ENCODE assay signal across 22 cellular contexts in the genomic region with DNA sequence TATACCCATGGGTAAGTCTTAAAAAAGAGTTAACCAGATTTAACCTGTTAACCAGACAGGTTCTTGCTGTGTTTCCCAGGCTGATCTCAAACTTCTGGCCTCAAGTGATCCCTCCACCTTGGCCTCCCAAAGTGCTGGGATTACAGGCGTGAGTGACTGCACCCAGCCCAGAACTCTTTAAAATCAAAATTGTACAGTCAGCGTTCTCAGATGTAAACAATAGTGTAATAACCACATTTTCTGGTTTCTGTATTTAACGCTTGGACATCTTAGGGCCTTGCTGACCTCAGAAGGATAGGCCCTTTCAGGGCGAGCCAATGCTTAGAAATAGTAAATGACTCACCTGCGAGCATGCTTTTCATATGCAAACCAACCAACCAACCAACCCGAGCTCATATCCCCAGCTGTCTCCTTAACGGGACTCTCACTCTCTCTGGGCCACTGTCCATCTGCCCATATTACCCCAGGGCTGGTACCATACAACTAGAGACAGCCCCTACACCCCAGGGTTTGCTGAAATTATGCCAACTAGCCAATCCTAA.
A peak's percentile ranks its signal among the peaks of the same experiment; 100 is the strongest.
DNase-seq lines count a peak whose midpoint lies in the region; ATAC-seq, FAIRE-seq and TF ChIP-seq lines count a peak whose summit lies in the region.
"Had no signal": no experiment of that assay in that cellular context is flagged by ENCODE, and none has a peak within 500 bp of the region (broad histone marks: within the 10 kb centered on the region; RNA-seq: fewer than 3 reads in every experiment).

No MANE protein-coding gene starts in this region.

- H3K9me3 Mint-ChIP-seq in WTC11, result 0 out of 2 replicates have a peak, but pooled peaks cover 3% of the 10 kb centered on the region
- no peaks in the 10 kb centered on the region for H3K9me3 Mint-ChIP-seq in CD8-positive, alpha-beta T cell

- no peak overlapping the region for H3K4me3 Mint-ChIP-seq in WTC11
- H3K4me3 Mint-ChIP-seq in CD8-positive, alpha-beta T cell, result no peak overlapping the region
- H3K4me3 Mint-ChIP-seq: CD4-positive, alpha-beta memory T cell had no signal

- DNase-seq in A549 (ENCODE audit: low read depth in 1 of 2, low spot score in 1 of 2), result no peak
- peak; percentile 53 for DNase-seq in M059J (ENCODE audit: low read depth)
- DNase-seq in WTC11 (ENCODE audit: low spot score), result peak; percentile 12
- DNase-seq in fibroblast of mammary gland (ENCODE audit: low read depth), result peak; percentile 6
- DNase-seq in stimulated activated naive CD8-positive, alpha-beta T cell treated with anti-CD3 and anti-CD28 coated beads, Interleukin-15, Interleukin-2, amounts not matched to agents 100 U/mL and 50 U/mL, for 24 hours, result no peak
- no peak for DNase-seq in CD8-positive, alpha-beta T cell
- no peak for DNase-seq in DMS53 treated with DMSO at 0.1 percent for 48 hours (lab: John Stamatoyannopoulos, UW; ENCODE audit: unreplicated experiment)
- DNase-seq: Calu3; CD4-positive, alpha-beta memory T cell; EL; NCI-H1417 treated with DMSO at 0.1 percent for 48 hours; NCI-H187 treated with DMSO at 0.1 percent for 48 hours; NCI-H2227 treated with DMSO at 0.1 percent for 48 hours; NCI-H510A treated with DMSO at 0.1 percent for 48 hours; NCI-H82; PC-3; SJCRH30 had no signal

- no peaks in the 10 kb centered on the region for H3K4me1 ChIP-seq in A549
- no peaks in the 10 kb centered on the region for H3K4me1 ChIP-seq in CD8-positive, alpha-beta T cell (ENCODE audit: insufficient read depth, low read length)
- H3K4me1 ChIP-seq: BLaER1, SJCRH30 had no signal

- H3K36me3 Mint-ChIP-seq in WTC11, result no peaks in the 10 kb centered on the region
- no peaks in the 10 kb centered on the region for H3K36me3 Mint-ChIP-seq in CD8-positive, alpha-beta T cell
- H3K36me3 Mint-ChIP-seq: CD4-positive, alpha-beta memory T cell had no signal

- no peak overlapping the region for H3K4me2 ChIP-seq in A549
- H3K4me2 ChIP-seq: BLaER1 had no signal

- H3K27me3 ChIP-seq in CD8-positive, alpha-beta T cell (ENCODE audit: insufficient read depth, low read length), result no peaks in the 10 kb centered on the region
- H3K27me3 ChIP-seq: BLaER1, SJCRH30 had no signal

- CTCF ChIA-PET in A549 (lab: Yijun Ruan, JAX) (no interaction called here), WTC11 (lab: Charles Lee) (no interaction called here)
- CTCF ChIA-PET in CD8-positive, alpha-beta T cell (lab: Charles Lee), result no interaction called here

- H3K27me3 Mint-ChIP-seq in WTC11 (ENCODE audit: low read depth), result no peaks in the 10 kb centered on the region
- H3K27me3 Mint-ChIP-seq in CD8-positive, alpha-beta T cell (ENCODE audit: low read depth), result peaks cover 8% of the 10 kb centered on the region

- TF ChIP-seq EP300 in A549 (IDR thresholded peaks at IDR 0.05), result no peak

- no peak for TF ChIP-seq RAD21 in A549 (conservative IDR thresholded peaks at IDR 0.05 in 1 of 2, IDR thresholded peaks at IDR 0.05 in 1 of 2)

- H3K4me1 Mint-ChIP-seq in WTC11, result peaks cover 9% of the 10 kb centered on the region
- H3K4me1 Mint-ChIP-seq in CD8-positive, alpha-beta T cell (ENCODE audit: low read depth), result no peaks in the 10 kb centered on the region
- H3K4me1 Mint-ChIP-seq: CD4-positive, alpha-beta memory T cell had no signal

- TF ChIP-seq CTCF in A549 (IDR thresholded peaks at IDR 0.05), result no peak
- TF ChIP-seq CTCF in WTC11 (IDR thresholded peaks at IDR 0.05), result no peak
- no peak for TF ChIP-seq CTCF in fibroblast of mammary gland (conservative IDR thresholded peaks at IDR 0.05; ENCODE audit: control insufficient read depth, insufficient read depth, low read depth, low read length)
- TF ChIP-seq CTCF in CD8-positive, alpha-beta T cell (IDR thresholded peaks at IDR 0.05), result no peak

- no peak for FAIRE-seq in A549 (lab: Jason Lieb, UNC)
- FAIRE-seq: GM12892, GM18507 had no signal

- POLR2A ChIA-PET in A549 (lab: Yijun Ruan, JAX), result no interaction called here
- POLR2A ChIA-PET in WTC11 (lab: Charles Lee), result no interaction called here
- POLR2A ChIA-PET in CD8-positive, alpha-beta T cell (lab: Charles Lee), result no interaction called here

- 9% methylated on average over 7 of the region's 7 CpGs for WGBS in A549 (ENCODE audit: missing lambda C conversion rate)

- H3K4me3 ChIP-seq in A549 (no peak overlapping the region), fibroblast of mammary gland (ENCODE audit: control insufficient read depth, low read depth, low read length) (no peak overlapping the region)
- H3K4me3 ChIP-seq in CD8-positive, alpha-beta T cell (ENCODE audit: low read depth, low read length), result no peak overlapping the region
- H3K4me3 ChIP-seq: BLaER1, SJCRH30 had no signal

- H3K36me3 ChIP-seq in CD8-positive, alpha-beta T cell (ENCODE audit: insufficient read depth, low read length), result no peaks in the 10 kb centered on the region
- H3K36me3 ChIP-seq: BLaER1, SJCRH30 had no signal

- H3K27ac Mint-ChIP-seq in WTC11, result no peak overlapping the region
- no peak overlapping the region for H3K27ac Mint-ChIP-seq in CD8-positive, alpha-beta T cell
- H3K27ac Mint-ChIP-seq: CD4-positive, alpha-beta memory T cell had no signal

- no peaks in the 10 kb centered on the region for H3K9me3 ChIP-seq in A549
- H3K9me3 ChIP-seq in CD8-positive, alpha-beta T cell (ENCODE audit: low read length), result no peaks in the 10 kb centered on the region
- H3K9me3 ChIP-seq: BLaER1, SJCRH30 had no signal

- no peak overlapping the region for H3K27ac ChIP-seq in A549
- no peak overlapping the region for H3K27ac ChIP-seq in CD8-positive, alpha-beta T cell (ENCODE audit: low read depth, low read length)
- H3K27ac ChIP-seq: BLaER1, SJCRH30 had no signal

- intact Hi-C loops in CD8-positive, alpha-beta T cell (cut with DNase I, micrococcal nuclease), result no loop called here

- ATAC-seq in A549 (no peak), WTC11 (peak; percentile 72), GM21529 (IDR thresholded peaks at IDR 0.05; ENCODE audit: unreplicated experiment) (no peak)
- no peak for ATAC-seq in stimulated activated naive CD8-positive, alpha-beta T cell treated with anti-CD3 and anti-CD28 coated beads, Interleukin-15, Interleukin-2, amounts not matched to agents 100 U/mL and 50 U/mL, for 24 hours
- no peak for ATAC-seq in CD8-positive, alpha-beta T cell
- ATAC-seq: HCT116, PC-3 had no signal

- no peak for TF ChIP-seq POLR2A in A549 (IDR thresholded peaks at IDR 0.05; ENCODE audit: low read length)

TF ChIP-seq in A549, 52 proteins besides CTCF, POLR2A, EP300 and RAD21:
- TF ChIP-seq CBX2 (IDR thresholded peaks at IDR 0.05; ENCODE audit: borderline replicate concordance, low read depth) (no peak), MAFK (IDR thresholded peaks at IDR 0.05; ENCODE audit: partially characterized antibody) (peak; percentile 35)
TF ChIP-seq in A549: peak in this region for 1.

TF ChIP-seq in WTC11, 78 proteins besides CTCF, POLR2A, EP300 and RAD21 (continues in another document):
- TF ChIP-seq SMAD3 (CRISPR knock-in tag; IDR thresholded peaks at IDR 0.05; ENCODE audit: borderline replicate concordance) (no peak), ZNF396 (CRISPR knock-in tag; IDR thresholded peaks at IDR 0.05; ENCODE audit: borderline replicate concordance) (no peak), ATF1 (CRISPR knock-in tag; IDR thresholded peaks at IDR 0.05) (no peak)
- TF ChIP-seq, protein P1, sequence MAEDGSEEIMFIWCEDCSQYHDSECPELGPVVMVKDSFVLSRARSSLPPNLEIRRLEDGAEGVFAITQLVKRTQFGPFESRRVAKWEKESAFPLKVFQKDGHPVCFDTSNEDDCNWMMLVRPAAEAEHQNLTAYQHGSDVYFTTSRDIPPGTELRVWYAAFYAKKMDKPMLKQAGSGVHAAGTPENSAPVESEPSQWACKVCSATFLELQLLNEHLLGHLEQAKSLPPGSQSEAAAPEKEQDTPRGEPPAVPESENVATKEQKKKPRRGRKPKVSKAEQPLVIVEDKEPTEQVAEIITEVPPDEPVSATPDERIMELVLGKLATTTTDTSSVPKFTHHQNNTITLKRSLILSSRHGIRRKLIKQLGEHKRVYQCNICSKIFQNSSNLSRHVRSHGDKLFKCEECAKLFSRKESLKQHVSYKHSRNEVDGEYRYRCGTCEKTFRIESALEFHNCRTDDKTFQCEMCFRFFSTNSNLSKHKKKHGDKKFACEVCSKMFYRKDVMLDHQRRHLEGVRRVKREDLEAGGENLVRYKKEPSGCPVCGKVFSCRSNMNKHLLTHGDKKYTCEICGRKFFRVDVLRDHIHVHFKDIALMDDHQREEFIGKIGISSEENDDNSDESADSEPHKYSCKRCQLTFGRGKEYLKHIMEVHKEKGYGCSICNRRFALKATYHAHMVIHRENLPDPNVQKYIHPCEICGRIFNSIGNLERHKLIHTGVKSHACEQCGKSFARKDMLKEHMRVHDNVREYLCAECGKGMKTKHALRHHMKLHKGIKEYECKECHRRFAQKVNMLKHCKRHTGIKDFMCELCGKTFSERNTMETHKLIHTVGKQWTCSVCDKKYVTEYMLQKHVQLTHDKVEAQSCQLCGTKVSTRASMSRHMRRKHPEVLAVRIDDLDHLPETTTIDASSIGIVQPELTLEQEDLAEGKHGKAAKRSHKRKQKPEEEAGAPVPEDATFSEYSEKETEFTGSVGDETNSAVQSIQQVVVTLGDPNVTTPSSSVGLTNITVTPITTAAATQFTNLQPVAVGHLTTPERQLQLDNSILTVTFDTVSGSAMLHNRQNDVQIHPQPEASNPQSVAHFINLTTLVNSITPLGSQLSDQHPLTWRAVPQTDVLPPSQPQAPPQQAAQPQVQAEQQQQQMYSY (CRISPR knock-in tag; IDR thresholded peaks at IDR 0.05), result no peak
- TF ChIP-seq, protein P2, sequence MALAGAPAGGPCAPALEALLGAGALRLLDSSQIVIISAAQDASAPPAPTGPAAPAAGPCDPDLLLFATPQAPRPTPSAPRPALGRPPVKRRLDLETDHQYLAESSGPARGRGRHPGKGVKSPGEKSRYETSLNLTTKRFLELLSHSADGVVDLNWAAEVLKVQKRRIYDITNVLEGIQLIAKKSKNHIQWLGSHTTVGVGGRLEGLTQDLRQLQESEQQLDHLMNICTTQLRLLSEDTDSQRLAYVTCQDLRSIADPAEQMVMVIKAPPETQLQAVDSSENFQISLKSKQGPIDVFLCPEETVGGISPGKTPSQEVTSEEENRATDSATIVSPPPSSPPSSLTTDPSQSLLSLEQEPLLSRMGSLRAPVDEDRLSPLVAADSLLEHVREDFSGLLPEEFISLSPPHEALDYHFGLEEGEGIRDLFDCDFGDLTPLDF (CRISPR knock-in tag; IDR thresholded peaks at IDR 0.05), result no peak
- TF ChIP-seq, protein P3, sequence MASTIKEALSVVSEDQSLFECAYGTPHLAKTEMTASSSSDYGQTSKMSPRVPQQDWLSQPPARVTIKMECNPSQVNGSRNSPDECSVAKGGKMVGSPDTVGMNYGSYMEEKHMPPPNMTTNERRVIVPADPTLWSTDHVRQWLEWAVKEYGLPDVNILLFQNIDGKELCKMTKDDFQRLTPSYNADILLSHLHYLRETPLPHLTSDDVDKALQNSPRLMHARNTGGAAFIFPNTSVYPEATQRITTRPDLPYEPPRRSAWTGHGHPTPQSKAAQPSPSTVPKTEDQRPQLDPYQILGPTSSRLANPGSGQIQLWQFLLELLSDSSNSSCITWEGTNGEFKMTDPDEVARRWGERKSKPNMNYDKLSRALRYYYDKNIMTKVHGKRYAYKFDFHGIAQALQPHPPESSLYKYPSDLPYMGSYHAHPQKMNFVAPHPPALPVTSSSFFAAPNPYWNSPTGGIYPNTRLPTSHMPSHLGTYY (CRISPR knock-in tag; IDR thresholded peaks at IDR 0.05), result no peak

Comparison
In these comparisons a context has a peak if more than half of its experiments do, and no peak if none do; other contexts are left out.
1. DNase-seq: peak in M059J (single experiment), WTC11 (single experiment) and fibroblast of mammary gland (single experiment); none in A549 (0 of 2), stimulated activated naive CD8-positive, alpha-beta T cell treated with anti-CD3 and anti-CD28 coated beads, Interleukin-15, Interleukin-2, amounts not matched to agents 100 U/mL and 50 U/mL, for 24 hours (single experiment), CD8-positive, alpha-beta T cell (0 of 7) and DMS53 treated with DMSO at 0.1 percent for 48 hours (single experiment).